28 cellular contexts compared by ENCODE assay signal in the genomic region with DNA sequence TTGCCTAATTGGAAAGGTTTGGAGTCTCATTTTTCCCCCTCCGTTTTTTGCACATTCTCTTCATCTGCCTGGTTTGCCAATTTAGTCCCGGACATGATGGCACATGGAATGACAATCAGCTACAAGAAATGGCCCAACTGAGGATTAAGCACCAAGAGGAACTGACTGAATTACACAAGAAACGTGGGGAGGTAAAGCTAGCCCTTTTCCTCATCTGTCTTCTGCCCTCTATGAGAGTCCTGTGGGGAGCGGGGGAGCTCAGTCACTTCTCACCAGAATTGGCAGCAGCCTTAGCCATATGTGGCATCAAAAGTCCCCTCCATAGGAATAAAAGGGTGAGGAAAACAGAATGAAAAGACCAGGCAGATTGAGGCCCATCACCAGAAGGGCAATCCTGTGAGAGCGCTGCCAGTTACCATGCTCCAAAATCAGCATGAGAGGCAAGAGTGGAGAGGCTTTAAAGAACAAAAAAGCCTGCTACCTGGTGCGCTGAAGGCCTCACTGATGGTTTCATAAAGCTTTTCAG. TPM values are rescaled to one million over a fixed set of nuclear protein-coding genes. Genes with fewer than 3 reads are reported as not detected.
A peak's percentile ranks its signal among the peaks of the same experiment; 100 is the strongest.
DNase-seq lines count a peak whose midpoint lies in the region; ATAC-seq and TF ChIP-seq lines count a peak whose summit lies in the region.
"Had no signal": no experiment of that assay in that cellular context is flagged by ENCODE, and none has a peak within 500 bp of the region (broad histone marks: within the 10 kb centered on the region; RNA-seq: fewer than 3 reads in every experiment).

No MANE protein-coding gene starts in this region.

- DNase-seq in activated T-cell treated with anti-CD3 and anti-CD28 coated beads, Interleukin-2, amount 50 U/mL, for 72 hours = no peak
- DNase-seq in activated T-cell treated with anti-CD3 and anti-CD28 coated beads for 4 hours = no peak
- DNase-seq in T-helper 17 cell = no peak
- DNase-seq in cerebellar cortex (ENCODE audit: low spot score) = peak; percentile 55
- DNase-seq in thyroid gland = no peak
- no peak for DNase-seq in hepatocyte (ENCODE audit: low spot score)
- DNase-seq: activated CD4-positive, alpha-beta T cell treated with anti-CD3 and anti-CD28 coated beads, Interleukin-2, amount 50 U/mL, for 4 hours; activated naive CD4-positive, alpha-beta T cell treated with anti-CD3 and anti-CD28 coated beads, Interleukin-2, amount 50 U/mL, for 16 hours; activated T-cell treated with anti-CD3 and anti-CD28 coated beads, Interleukin-2, amount 50 U/mL, for 4 hours; cerebellar nuclear complex; HCEC 1CT; head of caudate nucleus; NCI-H1092 treated with DMSO at 0.1 percent for 48 hours; NCI-H1930; NCI-H2227 treated with DMSO at 0.1 percent for 48 hours; NCI-H69; nucleus accumbens; psoas muscle; stimulated activated CD8-positive, alpha-beta memory T cell treated with anti-CD3 and anti-CD28 coated beads, Interleukin-4, amount 100 ng/mL, for 48 hours; WERI-Rb-1 had no signal

- peaks cover 19 to 24% of the 10 kb centered on the region in 2 donors for H3K36me3 Mint-ChIP-seq in activated T-cell treated with anti-CD3 and anti-CD28 coated beads, Interleukin-2, amount 50 U/mL, for 72 hours (ENCODE audit: insufficient read depth in 2 of 2)
- H3K36me3 Mint-ChIP-seq in T-helper 17 cell (ENCODE audit: low read depth) = peaks cover 28% of the 10 kb centered on the region

- H3K4me1 ChIP-seq in thyroid gland (peaks cover 20 to 72% of the 10 kb centered on the region in 2 donors), hepatocyte (ENCODE audit: insufficient read depth) (no peaks in the 10 kb centered on the region)
- H3K4me1 ChIP-seq: psoas muscle had no signal

- ATAC-seq in activated T-cell treated with anti-CD3 and anti-CD28 coated beads, Interleukin-2, amount 50 U/mL, for 72 hours (replicated peaks in 1 of 2) = no peak
- ATAC-seq in T-helper 17 cell (no peak), HG03354 (IDR thresholded peaks at IDR 0.05; ENCODE audit: poor library complexity, severe bottlenecking, unreplicated experiment) (no peak)
- ATAC-seq: activated T-cell treated with anti-CD3 and anti-CD28 coated beads, Interleukin-2, amount 50 U/mL, for 4 hours; HepG2; psoas muscle had no signal

- H3K27me3 ChIP-seq in thyroid gland = no peaks in the 10 kb centered on the region
- H3K27me3 ChIP-seq in hepatocyte = no peaks in the 10 kb centered on the region
- H3K27me3 ChIP-seq: BLaER1 had no signal

- no peaks in the 10 kb centered on the region for H4K20me1 ChIP-seq in hepatocyte (ENCODE audit: insufficient read depth, poor library complexity, severe bottlenecking)

- H3K36me3 ChIP-seq in thyroid gland = peaks cover 27 to 45% of the 10 kb centered on the region in 2 donors
- H3K36me3 ChIP-seq in hepatocyte (replicated peaks; ENCODE audit: insufficient read depth, low read depth) = no peaks in the 10 kb centered on the region

- H3K4me3 ChIP-seq in thyroid gland (replicated peaks in 1 of 3) (no peak overlapping the region), hepatocyte (no peak overlapping the region)
- H3K4me3 ChIP-seq: BLaER1, psoas muscle had no signal

- TF ChIP-seq POLR2A in thyroid gland (IDR thresholded peaks at IDR 0.05) = no peak

- H3K4me2 ChIP-seq in hepatocyte = no peak overlapping the region
- H3K4me2 ChIP-seq: BLaER1 had no signal

- H3K9me2 ChIP-seq in hepatocyte (replicated peaks; ENCODE audit: insufficient read depth) = no peaks in the 10 kb centered on the region

- H3K4me1 Mint-ChIP-seq in activated T-cell treated with anti-CD3 and anti-CD28 coated beads, Interleukin-2, amount 50 U/mL, for 72 hours (ENCODE audit: low read depth) = peaks cover 56% of the 10 kb centered on the region
- peaks cover 41% of the 10 kb centered on the region for H3K4me1 Mint-ChIP-seq in T-helper 17 cell

- peak overlapping the region; percentile 88 for H3K27ac Mint-ChIP-seq in activated T-cell treated with anti-CD3 and anti-CD28 coated beads, Interleukin-2, amount 50 U/mL, for 72 hours
- peak overlapping the region; percentile 96 for H3K27ac Mint-ChIP-seq in T-helper 17 cell

- H3K9me3 ChIP-seq in T-helper 17 cell (ENCODE audit: control insufficient read depth, low read length, poor library complexity, severe bottlenecking) = no peaks in the 10 kb centered on the region
- H3K9me3 ChIP-seq in thyroid gland = no peaks in the 10 kb centered on the region
- no peaks in the 10 kb centered on the region for H3K9me3 ChIP-seq in hepatocyte (ENCODE audit: low read depth)
- H3K9me3 ChIP-seq: BLaER1, psoas muscle had no signal

- no peaks in the 10 kb centered on the region for H3K27me3 Mint-ChIP-seq in activated T-cell treated with anti-CD3 and anti-CD28 coated beads, Interleukin-2, amount 50 U/mL, for 72 hours (ENCODE audit: low read depth)
- H3K27me3 Mint-ChIP-seq in T-helper 17 cell = no peaks in the 10 kb centered on the region

- no peak overlapping the region for H3K4me3 Mint-ChIP-seq in activated T-cell treated with anti-CD3 and anti-CD28 coated beads, Interleukin-2, amount 50 U/mL, for 72 hours
- no peak overlapping the region for H3K4me3 Mint-ChIP-seq in T-helper 17 cell
- H3K4me3 Mint-ChIP-seq: activated T-cell treated with anti-CD3 and anti-CD28 coated beads, Interleukin-2, amount 50 U/mL, for 4 hours had no signal

- intact Hi-C loops in thyroid gland (cut with DNase I) = no loop called here

- TF ChIP-seq CTCF in thyroid gland (IDR thresholded peaks at IDR 0.05) (no peak), hepatocyte (IDR thresholded peaks at IDR 0.05; ENCODE audit: poor library complexity) (no peak)

- H3K9me3 Mint-ChIP-seq in activated T-cell treated with anti-CD3 and anti-CD28 coated beads, Interleukin-2, amount 50 U/mL, for 72 hours = no peaks in the 10 kb centered on the region
- H3K9me3 Mint-ChIP-seq: activated T-cell treated with anti-CD3 and anti-CD28 coated beads, Interleukin-2, amount 50 U/mL, for 4 hours had no signal

- WGBS in thyroid gland, 2 donors = 93 to 94% methylated on average over 6 of the region's 6 CpGs
- WGBS in hepatocyte (ENCODE audit: low lambda C conversion rate, missing lambda C conversion rate) = 97% methylated on average over 6 of the region's 6 CpGs

- H3K27ac ChIP-seq in thyroid gland (peak overlapping the region; percentile 82 to 92 (median 87)), hepatocyte (no peak overlapping the region)
- H3K27ac ChIP-seq: BLaER1, psoas muscle, WERI-Rb-1 had no signal

- H2AFZ ChIP-seq in hepatocyte = no peak overlapping the region

- no peaks in the 10 kb centered on the region for H3K79me2 ChIP-seq in hepatocyte

RNA-seq across cellular contexts. Expression of gene ATG16L1, which starts 11.6 kb away (rescaled TPM):
- 10 to 100 TPM; 23.6 to 26.0 TPM for total RNA-seq in activated T-cell treated with anti-CD3 and anti-CD28 coated beads, Interleukin-2, amount 50 U/mL, for 72 hours
- total RNA-seq in T-helper 17 cell (100 to 1,000 TPM in 1 of 2 donors, 10 to 100 TPM in 1; 87.3 to 115 TPM), thyroid gland (100 to 1,000 TPM in 1 of 4 donors, 10 to 100 TPM in 3; 52.7 to 112 (median 78.9) TPM), hepatocyte (21.9 and 28.2 TPM in 2 replicates)
- 15.7 and 16.6 TPM in 2 replicates for polyA plus RNA-seq in hepatocyte

RNA-seq across cellular contexts. Expression of gene SAG, which starts 44.5 kb away (rescaled TPM):
- under 1 TPM; 0.02 TPM for total RNA-seq in activated T-cell treated with anti-CD3 and anti-CD28 coated beads, Interleukin-2, amount 50 U/mL, for 72 hours
- total RNA-seq in T-helper 17 cell = under 1 TPM; 0.10 to 0.25 TPM
- total RNA-seq in thyroid gland = under 1 TPM in 1 of 4 donors, not detected in 3; 0.21 TPM
- total RNA-seq in hepatocyte = 0.47 TPM in 1 of 2 replicates, not detected in the other
- not detected in 2 replicates for polyA plus RNA-seq in hepatocyte
- total RNA-seq: activated T-cell treated with anti-CD3 and anti-CD28 coated beads, Interleukin-2, amount 50 U/mL, for 4 hours; HepG2; LHCN-M2; lung microvascular endothelial cell; psoas muscle; SK-MEL-5; subcutaneous adipose tissue; urinary bladder had no signal
- polyA plus RNA-seq: HepG2, psoas muscle had no signal
